In genomic region chr19:37718357-37718756, GRCh38 we compare ENCODE assay signal across 9 cellular contexts. TPM values are rescaled to one million over a fixed set of nuclear protein-coding genes. Genes with fewer than 3 reads are reported as not detected.
DNase-seq lines count a peak whose midpoint lies in the region; ATAC-seq, FAIRE-seq and TF ChIP-seq lines count a peak whose summit lies in the region.
"Had no signal": no experiment of that assay in that cellular context is flagged by ENCODE, and none has a peak within 500 bp of the region (broad histone marks: within the 10 kb centered on the region; RNA-seq: fewer than 3 reads in every experiment).

No MANE protein-coding gene starts in this region.

- H3K27ac Mint-ChIP-seq in CD14-positive monocyte, result no peak overlapping the region

- WGBS in trophoblast cell (ENCODE audit: extremely low coverage, insufficient coverage, insufficient read length), result no CpG with 5 or more reads among the region's 10 CpGs

- DNase-seq in ELF-1 (ENCODE audit: low read depth, low spot score) (peak; percentile 6), NCI-H82 treated with DMSO at 0.1 percent for 48 hours (lab: John Stamatoyannopoulos, UW; ENCODE audit: unreplicated experiment) (peak; percentile 42), epithelial cell of esophagus (ENCODE audit: low read depth) (peak; percentile 9), trophoblast cell (no peak), RCC 7860 (ENCODE audit: low spot score) (no peak), CD14-positive monocyte (ENCODE audit: low spot score) (no peak)
- DNase-seq: occipital lobe had no signal

- no peak overlapping the region for H3K23ac ChIP-seq in trophoblast cell (ENCODE audit: low read length)

- no peak overlapping the region for H2BK5ac ChIP-seq in trophoblast cell (ENCODE audit: low read depth, low read length, poor library complexity)

- no peak overlapping the region for H2BK120ac ChIP-seq in trophoblast cell (ENCODE audit: insufficient read depth, low read length, poor library complexity)

- no peak overlapping the region for H3K4ac ChIP-seq in trophoblast cell (ENCODE audit: low read depth, low read length)

- H2BK12ac ChIP-seq in trophoblast cell (ENCODE audit: low read length), result no peak overlapping the region

- H3K27me3 Mint-ChIP-seq in CD14-positive monocyte (ENCODE audit: low read depth in 3 of 3), result peaks cover 2% of the 10 kb centered on the region in 3 donors

- ATAC-seq in HG02840 (IDR thresholded peaks at IDR 0.05; ENCODE audit: low FRiP score, unreplicated experiment) (no peak), GM18909 (IDR thresholded peaks at IDR 0.05; ENCODE audit: poor library complexity, unreplicated experiment) (no peak)

- H3K9me3 Mint-ChIP-seq in CD14-positive monocyte, result peaks cover 8 to 45% (median 41%) of the 10 kb centered on the region in 7 donors

- H3K9ac ChIP-seq in trophoblast cell (ENCODE audit: low read length), result no peak overlapping the region

- H3K4me2 ChIP-seq in trophoblast cell (ENCODE audit: low read length), result peak overlapping the region; percentile 85

- peak overlapping the region; percentile 85 for H3K4me3 ChIP-seq in epithelial cell of esophagus (ENCODE audit: low read length)
- no peak overlapping the region for H3K4me3 ChIP-seq in trophoblast cell (ENCODE audit: low read depth, low read length)

- H2AK5ac ChIP-seq in trophoblast cell (ENCODE audit: low read length), result no peak overlapping the region

- intact Hi-C loops in CD14-positive monocyte (cut with micrococcal nuclease), result no loop called here

- H4K8ac ChIP-seq in trophoblast cell (ENCODE audit: low read depth, low read length), result no peak overlapping the region

- H3K18ac ChIP-seq in trophoblast cell (ENCODE audit: low read length), result no peak overlapping the region

- H3K14ac ChIP-seq in trophoblast cell (ENCODE audit: low read length), result no peak overlapping the region

- H3K9me3 ChIP-seq in trophoblast cell (ENCODE audit: insufficient read depth, low read depth, low read length), result no peaks in the 10 kb centered on the region

- H3K79me2 ChIP-seq in trophoblast cell (ENCODE audit: control insufficient read depth, insufficient read depth, low read length, poor library complexity), result peaks cover 3% of the 10 kb centered on the region

- H3K36me3 ChIP-seq in trophoblast cell (ENCODE audit: control insufficient read depth in 1 of 2, insufficient read depth in 2 of 2, low read length in 2 of 2), result peaks cover 0 to 2% of the 10 kb centered on the region in 2 experiments

- no peak overlapping the region for H2AFZ ChIP-seq in trophoblast cell (ENCODE audit: insufficient read depth, low read length, poor library complexity)

- no peak for TF ChIP-seq CTCF in epithelial cell of esophagus (IDR thresholded peaks at IDR 0.05; ENCODE audit: insufficient read depth, low read depth, low read length, missing control alignments)
- TF ChIP-seq CTCF in CD14-positive monocyte (IDR thresholded peaks at IDR 0.05), result no peak

- peaks cover 6% of the 10 kb centered on the region for H3K79me1 ChIP-seq in trophoblast cell (ENCODE audit: low read length)

- H3K27ac ChIP-seq in trophoblast cell (ENCODE audit: low read depth, low read length), result no peak overlapping the region

- H3K4me1 Mint-ChIP-seq in CD14-positive monocyte, result peaks cover 14% of the 10 kb centered on the region

- H4K91ac ChIP-seq in trophoblast cell (ENCODE audit: low read depth, low read length), result peak overlapping the region; percentile 6

- no peak overlapping the region for H3K4me3 Mint-ChIP-seq in CD14-positive monocyte

- H3K27me3 ChIP-seq in trophoblast cell (ENCODE audit: insufficient read depth, low read length), result no peaks in the 10 kb centered on the region

- H4K12ac ChIP-seq in trophoblast cell (ENCODE audit: low read depth, low read length), result no peak overlapping the region

- H3K36me3 Mint-ChIP-seq in CD14-positive monocyte, result peaks cover 2 to 5% of the 10 kb centered on the region in 2 donors

- peaks cover 4 to 6% of the 10 kb centered on the region in 2 experiments for H3K4me1 ChIP-seq in trophoblast cell (ENCODE audit: control insufficient read depth in 1 of 2, insufficient read depth in 2 of 2, low read length in 2 of 2)

- FAIRE-seq in RCC 7860 (lab: Jason Lieb, UNC), result no peak

RNA-seq across cellular contexts. Expression of gene ZNF607, which starts 1.2 kb away (rescaled TPM):
- polyA plus RNA-seq in trophoblast cell (2013), result 3.3 and 3.5 TPM in 2 replicates
- polyA plus RNA-seq in CD14-positive monocyte, result under 1 TPM in 1 of 2 donors, not detected in 1; 0.49 TPM

Comparison
In these comparisons a context has a peak if more than half of its experiments do, and no peak if none do; other contexts are left out.
1. DNase-seq: peak in ELF-1 (single experiment), NCI-H82 treated with DMSO at 0.1 percent for 48 hours (single experiment) and epithelial cell of esophagus (single experiment); none in trophoblast cell (0 of 2), RCC 7860 (single experiment) and CD14-positive monocyte (single experiment).